In genomic region chr15:49887604-49888340, GRCh38 we compare ENCODE assay signal across 1 cellular context.
TF ChIP-seq lines count a peak whose summit lies in the region.

No MANE protein-coding gene starts in this region.

TF ChIP-seq in GM23338, 12 proteins besides CTCF, POLR2A, EP300 and RAD21:
- no peak for TF ChIP-seq POLR2AphosphoS5 (IDR thresholded peaks at IDR 0.05; ENCODE audit: low read depth)
- TF ChIP-seq ZNF114 (CRISPR knock-in tag; IDR thresholded peaks at IDR 0.05) = no peak
- TF ChIP-seq, protein P1, sequence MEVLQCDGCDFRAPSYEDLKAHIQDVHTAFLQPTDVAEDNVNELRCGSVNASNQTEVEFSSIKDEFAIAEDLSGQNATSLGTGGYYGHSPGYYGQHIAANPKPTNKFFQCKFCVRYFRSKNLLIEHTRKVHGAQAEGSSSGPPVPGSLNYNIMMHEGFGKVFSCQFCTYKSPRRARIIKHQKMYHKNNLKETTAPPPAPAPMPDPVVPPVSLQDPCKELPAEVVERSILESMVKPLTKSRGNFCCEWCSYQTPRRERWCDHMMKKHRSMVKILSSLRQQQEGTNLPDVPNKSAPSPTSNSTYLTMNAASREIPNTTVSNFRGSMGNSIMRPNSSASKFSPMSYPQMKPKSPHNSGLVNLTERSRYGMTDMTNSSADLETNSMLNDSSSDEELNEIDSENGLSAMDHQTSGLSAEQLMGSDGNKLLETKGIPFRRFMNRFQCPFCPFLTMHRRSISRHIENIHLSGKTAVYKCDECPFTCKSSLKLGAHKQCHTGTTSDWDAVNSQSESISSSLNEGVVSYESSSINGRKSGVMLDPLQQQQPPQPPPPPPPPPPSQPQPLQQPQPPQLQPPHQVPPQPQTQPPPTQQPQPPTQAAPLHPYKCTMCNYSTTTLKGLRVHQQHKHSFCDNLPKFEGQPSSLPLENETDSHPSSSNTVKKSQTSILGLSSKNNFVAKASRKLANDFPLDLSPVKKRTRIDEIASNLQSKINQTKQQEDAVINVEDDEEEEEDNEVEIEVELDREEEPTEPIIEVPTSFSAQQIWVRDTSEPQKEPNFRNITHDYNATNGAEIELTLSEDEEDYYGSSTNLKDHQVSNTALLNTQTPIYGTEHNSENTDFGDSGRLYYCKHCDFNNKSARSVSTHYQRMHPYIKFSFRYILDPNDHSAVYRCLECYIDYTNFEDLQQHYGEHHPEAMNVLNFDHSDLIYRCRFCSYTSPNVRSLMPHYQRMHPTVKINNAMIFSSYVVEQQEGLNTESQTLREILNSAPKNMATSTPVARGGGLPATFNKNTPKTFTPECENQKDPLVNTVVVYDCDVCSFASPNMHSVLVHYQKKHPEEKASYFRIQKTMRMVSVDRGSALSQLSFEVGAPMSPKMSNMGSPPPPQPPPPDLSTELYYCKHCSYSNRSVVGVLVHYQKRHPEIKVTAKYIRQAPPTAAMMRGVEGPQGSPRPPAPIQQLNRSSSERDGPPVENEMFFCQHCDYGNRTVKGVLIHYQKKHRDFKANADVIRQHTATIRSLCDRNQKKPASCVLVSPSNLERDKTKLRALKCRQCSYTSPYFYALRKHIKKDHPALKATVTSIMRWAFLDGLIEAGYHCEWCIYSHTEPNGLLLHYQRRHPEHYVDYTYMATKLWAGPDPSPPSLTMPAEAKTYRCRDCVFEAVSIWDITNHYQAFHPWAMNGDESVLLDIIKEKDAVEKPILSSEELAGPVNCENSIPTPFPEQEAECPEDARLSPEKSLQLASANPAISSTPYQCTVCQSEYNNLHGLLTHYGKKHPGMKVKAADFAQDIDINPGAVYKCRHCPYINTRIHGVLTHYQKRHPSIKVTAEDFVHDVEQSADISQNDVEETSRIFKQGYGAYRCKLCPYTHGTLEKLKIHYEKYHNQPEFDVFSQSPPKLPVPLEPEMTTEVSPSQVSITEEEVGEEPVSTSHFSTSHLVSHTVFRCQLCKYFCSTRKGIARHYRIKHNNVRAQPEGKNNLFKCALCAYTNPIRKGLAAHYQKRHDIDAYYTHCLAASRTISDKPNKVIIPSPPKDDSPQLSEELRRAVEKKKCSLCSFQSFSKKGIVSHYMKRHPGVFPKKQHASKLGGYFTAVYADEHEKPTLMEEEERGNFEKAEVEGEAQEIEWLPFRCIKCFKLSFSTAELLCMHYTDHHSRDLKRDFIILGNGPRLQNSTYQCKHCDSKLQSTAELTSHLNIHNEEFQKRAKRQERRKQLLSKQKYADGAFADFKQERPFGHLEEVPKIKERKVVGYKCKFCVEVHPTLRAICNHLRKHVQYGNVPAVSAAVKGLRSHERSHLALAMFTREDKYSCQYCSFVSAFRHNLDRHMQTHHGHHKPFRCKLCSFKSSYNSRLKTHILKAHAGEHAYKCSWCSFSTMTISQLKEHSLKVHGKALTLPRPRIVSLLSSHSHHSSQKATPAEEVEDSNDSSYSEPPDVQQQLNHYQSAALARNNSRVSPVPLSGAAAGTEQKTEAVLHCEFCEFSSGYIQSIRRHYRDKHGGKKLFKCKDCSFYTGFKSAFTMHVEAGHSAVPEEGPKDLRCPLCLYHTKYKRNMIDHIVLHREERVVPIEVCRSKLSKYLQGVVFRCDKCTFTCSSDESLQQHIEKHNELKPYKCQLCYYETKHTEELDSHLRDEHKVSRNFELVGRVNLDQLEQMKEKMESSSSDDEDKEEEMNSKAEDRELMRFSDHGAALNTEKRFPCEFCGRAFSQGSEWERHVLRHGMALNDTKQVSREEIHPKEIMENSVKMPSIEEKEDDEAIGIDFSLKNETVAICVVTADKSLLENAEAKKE (CRISPR knock-in tag; IDR thresholded peaks at IDR 0.05) = no peak
- TF ChIP-seq EZH2phosphoT487 (IDR thresholded peaks at IDR 0.05; ENCODE audit: unreplicated experiment) = no peak
- no peak for TF ChIP-seq JUNB (IDR thresholded peaks at IDR 0.05; ENCODE audit: unreplicated experiment)
- no peak for TF ChIP-seq NANOG (IDR thresholded peaks at IDR 0.05; ENCODE audit: borderline replicate concordance)
- TF ChIP-seq EZH2 (IDR thresholded peaks at IDR 0.05; ENCODE audit: low read depth, unreplicated experiment) = no peak
- TF ChIP-seq, protein P2, sequence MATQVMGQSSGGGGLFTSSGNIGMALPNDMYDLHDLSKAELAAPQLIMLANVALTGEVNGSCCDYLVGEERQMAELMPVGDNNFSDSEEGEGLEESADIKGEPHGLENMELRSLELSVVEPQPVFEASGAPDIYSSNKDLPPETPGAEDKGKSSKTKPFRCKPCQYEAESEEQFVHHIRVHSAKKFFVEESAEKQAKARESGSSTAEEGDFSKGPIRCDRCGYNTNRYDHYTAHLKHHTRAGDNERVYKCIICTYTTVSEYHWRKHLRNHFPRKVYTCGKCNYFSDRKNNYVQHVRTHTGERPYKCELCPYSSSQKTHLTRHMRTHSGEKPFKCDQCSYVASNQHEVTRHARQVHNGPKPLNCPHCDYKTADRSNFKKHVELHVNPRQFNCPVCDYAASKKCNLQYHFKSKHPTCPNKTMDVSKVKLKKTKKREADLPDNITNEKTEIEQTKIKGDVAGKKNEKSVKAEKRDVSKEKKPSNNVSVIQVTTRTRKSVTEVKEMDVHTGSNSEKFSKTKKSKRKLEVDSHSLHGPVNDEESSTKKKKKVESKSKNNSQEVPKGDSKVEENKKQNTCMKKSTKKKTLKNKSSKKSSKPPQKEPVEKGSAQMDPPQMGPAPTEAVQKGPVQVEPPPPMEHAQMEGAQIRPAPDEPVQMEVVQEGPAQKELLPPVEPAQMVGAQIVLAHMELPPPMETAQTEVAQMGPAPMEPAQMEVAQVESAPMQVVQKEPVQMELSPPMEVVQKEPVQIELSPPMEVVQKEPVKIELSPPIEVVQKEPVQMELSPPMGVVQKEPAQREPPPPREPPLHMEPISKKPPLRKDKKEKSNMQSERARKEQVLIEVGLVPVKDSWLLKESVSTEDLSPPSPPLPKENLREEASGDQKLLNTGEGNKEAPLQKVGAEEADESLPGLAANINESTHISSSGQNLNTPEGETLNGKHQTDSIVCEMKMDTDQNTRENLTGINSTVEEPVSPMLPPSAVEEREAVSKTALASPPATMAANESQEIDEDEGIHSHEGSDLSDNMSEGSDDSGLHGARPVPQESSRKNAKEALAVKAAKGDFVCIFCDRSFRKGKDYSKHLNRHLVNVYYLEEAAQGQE (IDR thresholded peaks at IDR 0.05; ENCODE audit: unreplicated experiment) = no peak
- TF ChIP-seq, protein P3, sequence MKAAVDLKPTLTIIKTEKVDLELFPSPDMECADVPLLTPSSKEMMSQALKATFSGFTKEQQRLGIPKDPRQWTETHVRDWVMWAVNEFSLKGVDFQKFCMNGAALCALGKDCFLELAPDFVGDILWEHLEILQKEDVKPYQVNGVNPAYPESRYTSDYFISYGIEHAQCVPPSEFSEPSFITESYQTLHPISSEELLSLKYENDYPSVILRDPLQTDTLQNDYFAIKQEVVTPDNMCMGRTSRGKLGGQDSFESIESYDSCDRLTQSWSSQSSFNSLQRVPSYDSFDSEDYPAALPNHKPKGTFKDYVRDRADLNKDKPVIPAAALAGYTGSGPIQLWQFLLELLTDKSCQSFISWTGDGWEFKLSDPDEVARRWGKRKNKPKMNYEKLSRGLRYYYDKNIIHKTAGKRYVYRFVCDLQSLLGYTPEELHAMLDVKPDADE (IDR thresholded peaks at IDR 0.05) = no peak
- TF ChIP-seq STAT1 (IDR thresholded peaks at IDR 0.05; ENCODE audit: unreplicated experiment) = no peak
- no peak for TF ChIP-seq ZNF331 (CRISPR knock-in tag; IDR thresholded peaks at IDR 0.05; ENCODE audit: low read depth)
- no peak for TF ChIP-seq CREB1 (CRISPR knock-in tag; IDR thresholded peaks at IDR 0.05; ENCODE audit: low read depth)
